ENCODE assay signal across 8 cellular contexts in the genomic region with DNA sequence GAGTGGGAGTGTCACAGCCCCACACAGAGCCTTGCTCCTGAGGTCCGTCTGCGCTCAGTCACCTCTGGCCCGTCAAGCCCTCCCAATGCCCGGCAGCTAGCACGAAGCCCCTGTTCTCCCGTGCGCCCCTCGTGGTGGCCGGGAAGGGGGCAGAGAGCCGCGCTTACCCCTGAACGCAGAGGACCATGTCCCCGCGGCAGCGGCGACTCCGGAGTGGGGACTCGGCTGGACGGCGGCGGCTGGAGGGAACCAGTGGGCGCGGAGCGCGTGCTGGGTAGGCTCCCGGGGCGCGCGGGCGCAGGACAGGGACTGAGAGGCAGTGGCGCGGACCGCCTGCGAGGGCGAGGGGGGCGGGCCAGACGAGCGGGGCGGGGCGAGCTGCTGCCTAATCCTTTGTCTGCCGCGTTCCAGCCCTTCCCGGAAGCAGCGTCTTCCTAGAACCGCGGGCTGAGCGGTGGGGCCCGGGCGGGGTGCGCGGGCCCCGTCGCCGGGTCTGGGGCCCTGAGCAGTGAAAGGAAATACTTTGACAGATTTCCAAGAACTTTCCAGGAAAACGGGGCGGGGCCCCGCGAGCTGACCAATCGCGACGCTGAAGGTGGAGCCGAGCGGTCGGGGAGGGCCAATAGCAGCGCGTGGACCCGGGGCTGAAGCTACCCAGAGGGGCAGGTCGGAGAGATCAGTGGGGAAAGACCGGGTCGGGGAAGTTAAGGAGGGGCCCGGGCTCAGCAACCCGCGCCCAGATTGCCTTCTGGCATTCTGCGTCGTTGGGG. TPM values are rescaled to one million over a fixed set of nuclear protein-coding genes. Genes with fewer than 3 reads are reported as not detected.
A peak's percentile ranks its signal among the peaks of the same experiment; 100 is the strongest.
DNase-seq lines count a peak whose midpoint lies in the region; ATAC-seq and TF ChIP-seq lines count a peak whose summit lies in the region.

A gene with protein sequence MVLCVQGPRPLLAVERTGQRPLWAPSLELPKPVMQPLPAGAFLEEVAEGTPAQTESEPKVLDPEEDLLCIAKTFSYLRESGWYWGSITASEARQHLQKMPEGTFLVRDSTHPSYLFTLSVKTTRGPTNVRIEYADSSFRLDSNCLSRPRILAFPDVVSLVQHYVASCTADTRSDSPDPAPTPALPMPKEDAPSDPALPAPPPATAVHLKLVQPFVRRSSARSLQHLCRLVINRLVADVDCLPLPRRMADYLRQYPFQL (minus strand): TSS at position 311 of the 770 bp plus-strand sequence. CDS start 124 bp downstream, at position 187.

- DNase-seq in GM04503 (ENCODE audit: low read depth) (peak; percentile 64), H7 (peak; percentile 99), SK-N-DZ (ENCODE audit: low spot score) (peak; percentile 91), occipital lobe (lab: John Stamatoyannopoulos, UW) (peak; percentile 71), testis (peak; percentile 95)
- peak; percentile 98 for DNase-seq in activated naive CD4-positive, alpha-beta T cell treated with Interleukin-2 at 50 U/mL for 16 hours

- H3K27ac ChIP-seq in gastroesophageal sphincter (peak within 1 kb of the TSS; percentile 37 to 90 (median 82)), testis (peak within 1 kb of the TSS; percentile 76 to 84)

- intact Hi-C loops in testis (cut with DNase I; ENCODE audit: low total_unique reads), result loop anchor here (5.0 kb wide), 1 partner anchor 39 kb away; no protein-coding TSS in a partner anchor

- ATAC-seq in gastroesophageal sphincter, result peak; percentile 86

- H3F3A ChIP-seq in Loucy (ENCODE audit: low read depth), result no peaks in the 10 kb centered on the region

- H2AFZ ChIP-seq in Loucy (ENCODE audit: low read length), result peak within 1 kb of the TSS; percentile 96

- WGBS in gastroesophageal sphincter (ENCODE audit: low coverage in 1 of 2), 2 donors, result 0% methylated on average over 6 of the region's 75 CpGs; no CpG with 5 or more reads in 1 of the 2 donors
- 0 to 2% methylated on average over 21 to 71 of the region's 75 CpGs for WGBS in testis, 2 donors

- TF ChIP-seq CTCF in Loucy (conservative IDR thresholded peaks at IDR 0.05; ENCODE audit: low read length) (peak; percentile 67), gastroesophageal sphincter (IDR thresholded peaks at IDR 0.05) (peak in 3 of 4 experiments; percentile 42 to 50 (median 47)), testis (IDR thresholded peaks at IDR 0.05) (peak in 2 of 3 experiments; percentile 3 to 38)

- H3K4me1 ChIP-seq in Loucy (ENCODE audit: insufficient read depth, low read length, poor library complexity, severe bottlenecking) (peaks cover 24% of the 10 kb centered on the region), gastroesophageal sphincter (peaks cover 0 to 82% (median 28%) of the 10 kb centered on the region in 3 donors), testis (peaks cover 33% of the 10 kb centered on the region)

- no peaks in the 10 kb centered on the region for H3K79me2 ChIP-seq in Loucy (ENCODE audit: insufficient read depth, low read length)

- peak within 1 kb of the TSS; percentile 66 for H3K9ac ChIP-seq in Loucy (ENCODE audit: low read depth, low read length, poor library complexity, severe bottlenecking)

- H3K27me3 ChIP-seq in H7 (ENCODE audit: control insufficient read depth, insufficient read depth, low read length), result peaks cover 24% of the 10 kb centered on the region
- no peaks in the 10 kb centered on the region for H3K27me3 ChIP-seq in Loucy (ENCODE audit: insufficient read depth, low read length, poor library complexity, severe bottlenecking)
- H3K27me3 ChIP-seq in gastroesophageal sphincter, result no peaks in the 10 kb centered on the region
- no peaks in the 10 kb centered on the region for H3K27me3 ChIP-seq in testis

- H3K9me2 ChIP-seq in Loucy (replicated peaks; ENCODE audit: low read depth, low read length), result no peaks in the 10 kb centered on the region

- H3K4me3 ChIP-seq in H7 (ENCODE audit: insufficient read depth, low read depth, low read length), result peak within 1 kb of the TSS; percentile 62
- peak within 1 kb of the TSS; percentile 78 for H3K4me3 ChIP-seq in Loucy (ENCODE audit: low read length, poor library complexity, severe bottlenecking)
- H3K4me3 ChIP-seq in gastroesophageal sphincter, result peak within 1 kb of the TSS; percentile 49 to 66
- peak within 1 kb of the TSS; percentile 61 to 76 for H3K4me3 ChIP-seq in testis

- peak within 1 kb of the TSS; percentile 86 for H3K4me2 ChIP-seq in Loucy (ENCODE audit: low read depth, low read length, poor library complexity, severe bottlenecking)

- H3K9me3 ChIP-seq in Loucy (ENCODE audit: insufficient read depth, low read depth, low read length), result no peaks in the 10 kb centered on the region
- H3K9me3 ChIP-seq in gastroesophageal sphincter, result no peaks in the 10 kb centered on the region
- H3K9me3 ChIP-seq in testis, result no peaks in the 10 kb centered on the region

- TF ChIP-seq POLR2A in gastroesophageal sphincter (IDR thresholded peaks at IDR 0.05) (peak; percentile 59 to 68), testis (IDR thresholded peaks at IDR 0.05) (no peak)

- TF ChIP-seq EP300 in gastroesophageal sphincter (IDR thresholded peaks at IDR 0.05), result no peak

- no peaks in the 10 kb centered on the region for H4K20me1 ChIP-seq in Loucy (ENCODE audit: insufficient read depth, low read length, poor library complexity, severe bottlenecking)

- H3K36me3 ChIP-seq in H7 (replicated peaks; ENCODE audit: control insufficient read depth, insufficient read depth, low read length) (no peaks in the 10 kb centered on the region; the same call in 1 of the 2 replicates), Loucy (ENCODE audit: insufficient read depth, low read length) (no peaks in the 10 kb centered on the region), gastroesophageal sphincter (peaks cover 0 to 20% of the 10 kb centered on the region in 2 donors), testis (ENCODE audit: low read depth, missing control alignments) (no peaks in the 10 kb centered on the region)

RNA-seq across cellular contexts. Expression of the gene that starts here (rescaled TPM):
- total RNA-seq in H7 (2014; rRNA removed; shearing (Covaris generic)), result 0.96 and 1.6 TPM in 2 replicates
- 0.96 and 1.5 TPM in 2 replicates for polyA plus RNA-seq in SK-N-DZ (2014; cell fraction: cytosol; rRNA removed)
- 0.79 and 2.1 TPM in 2 replicates for polyA plus RNA-seq in SK-N-DZ (2014; cell fraction: nucleus; rRNA removed)
- total RNA-seq in gastroesophageal sphincter (1 to 10 TPM in 3 of 4 donors, under 1 TPM in 1; 0.99 to 9.3 (median 3.6) TPM), occipital lobe (0.16 TPM), testis (1 to 10 TPM; 1.3 to 3.7 TPM)
- polyA plus RNA-seq in testis (ENCODE audit: insufficient read depth, low read depth, low replicate concordance), result 5.8 TPM

Comparison
In these comparisons a context has a peak if more than half of its experiments do, and no peak if none do; other contexts are left out.
1. Peak in every context shown above with its lines: DNase-seq, ATAC-seq, H3K4me3 ChIP-seq and H3K27ac ChIP-seq.
2. Peak in DNase-seq in occipital lobe; RNA of the gene not detected or under 1 TPM.